In genomic region chr4:8843597-8843996, GRCh38 we compare ENCODE assay signal across 9 cellular contexts. TPM values are rescaled to one million over a fixed set of nuclear protein-coding genes. Genes with fewer than 3 reads are reported as not detected.
"Had no signal": no experiment of that assay in that cellular context is flagged by ENCODE, and none has a peak within 500 bp of the region (broad histone marks: within the 10 kb centered on the region; RNA-seq: fewer than 3 reads in every experiment).

No MANE protein-coding gene starts in this region.

- H3K4me3 ChIP-seq: GM23248, HAP-1, K562 had no signal

- H3K36me3 ChIP-seq: HAP-1 had no signal

- H3K9ac ChIP-seq: GM23248 had no signal

- H3K9me3 ChIP-seq: HAP-1 had no signal

- ATAC-seq: HCT116, K562 had no signal

- H3K4me1 ChIP-seq: HAP-1 had no signal

- H3K27ac ChIP-seq: GM23248 had no signal

- H2AFZ ChIP-seq: GM23248 had no signal

- DNase-seq: GM23248, GOT3, H7, IMR-90, KG1 had no signal

RNA-seq across cellular contexts. Expression of gene HMX1, which starts 28.0 kb away (rescaled TPM):
- total RNA-seq: GM23248, HT-29, IMR-90, K562 had no signal
- polyA plus RNA-seq: GM23248, IMR-90, K562 had no signal
